Comparison of ENCODE assay signal across 12 cellular contexts in genomic region chr2:85524567-85524923, GRCh38. TPM values are rescaled to one million over a fixed set of nuclear protein-coding genes. Genes with fewer than 3 reads are reported as not detected.
DNase-seq lines count a peak whose midpoint lies in the region; ATAC-seq and TF ChIP-seq lines count a peak whose summit lies in the region.
"Had no signal": no experiment of that assay in that cellular context is flagged by ENCODE, and none has a peak within 500 bp of the region (broad histone marks: within the 10 kb centered on the region; RNA-seq: fewer than 3 reads in every experiment).

No MANE protein-coding gene starts in this region.

- no peak overlapping the region for H3K4me3 Mint-ChIP-seq in endothelial cell (ENCODE audit: unreplicated experiment)
- H3K4me3 Mint-ChIP-seq: CD4-positive, alpha-beta T cell; neural crest cell had no signal

- peak overlapping the region; percentile 13 for H3K27ac Mint-ChIP-seq in endothelial cell (ENCODE audit: unreplicated experiment)
- H3K27ac Mint-ChIP-seq: CD4-positive, alpha-beta T cell had no signal

- H3K9me3 Mint-ChIP-seq in endothelial cell (ENCODE audit: unreplicated experiment): no peaks in the 10 kb centered on the region
- H3K9me3 Mint-ChIP-seq: CD4-positive, alpha-beta T cell; neural crest cell had no signal

- peak overlapping the region; percentile 54 for H3K27ac ChIP-seq in neutrophil

- peaks cover 2% of the 10 kb centered on the region for H3K27me3 Mint-ChIP-seq in endothelial cell (ENCODE audit: unreplicated experiment)
- H3K27me3 Mint-ChIP-seq: CD4-positive, alpha-beta T cell had no signal

- no peaks in the 10 kb centered on the region for H3K36me3 ChIP-seq in neutrophil

- DNase-seq in AML-193 (lab: John Stamatoyannopoulos, UW) (peak; percentile 45 to 68), NOMO-1 (lab: John Stamatoyannopoulos, UW; ENCODE audit: unreplicated experiment in 2 of 2) (peak; percentile 60 to 70), endothelial cell (ENCODE audit: low spot score) (no peak), activated gamma-delta T cell (lab: John Stamatoyannopoulos, UW) (no peak), putamen (ENCODE audit: low spot score) (no peak)
- DNase-seq: CD4-positive, alpha-beta T cell; NK-92 treated with Interleukin-12 subunit alpha and Interleukin-12 subunit beta, amount 100 ng/mL, for 24 hours; stimulated activated naive CD4-positive, alpha-beta T cell had no signal

- ATAC-seq in GM19324 (IDR thresholded peaks at IDR 0.05; ENCODE audit: low FRiP score, unreplicated experiment): no peak
- ATAC-seq in GM21786 (IDR thresholded peaks at IDR 0.05; ENCODE audit: unreplicated experiment): no peak

- no peaks in the 10 kb centered on the region for H3K36me3 Mint-ChIP-seq in endothelial cell (ENCODE audit: low read depth, unreplicated experiment)

- H3K4me3 ChIP-seq in neutrophil (ENCODE audit: low read depth in 1 of 2, low read length in 1 of 2): no peak overlapping the region

- H3K4me1 ChIP-seq in neutrophil (ENCODE audit: control insufficient read depth in 1 of 2, insufficient read depth in 1 of 2, low read depth in 1 of 2, low read length in 1 of 2): peaks cover 24 to 27% of the 10 kb centered on the region in 2 experiments

- H3K9me3 ChIP-seq in neutrophil: no peaks in the 10 kb centered on the region

- H3K27me3 ChIP-seq in neutrophil: no peaks in the 10 kb centered on the region

- TF ChIP-seq CTCF in endothelial cell (IDR thresholded peaks at IDR 0.05; ENCODE audit: unreplicated experiment) (no peak), neutrophil (IDR thresholded peaks at IDR 0.05) (no peak)

- peaks cover 7% of the 10 kb centered on the region for H3K4me1 Mint-ChIP-seq in endothelial cell (ENCODE audit: unreplicated experiment)

RNA-seq across cellular contexts. Expression of gene MAT2A, which starts 14.4 kb away (rescaled TPM):
- 151 TPM for total RNA-seq in endothelial cell (ENCODE audit: unreplicated experiment)

RNA-seq across cellular contexts. Expression of gene GGCX, which starts 36.7 kb away (rescaled TPM):
- total RNA-seq in endothelial cell (ENCODE audit: unreplicated experiment): 145 TPM

RNA-seq across cellular contexts. Expression of gene VAMP8, which starts 52.8 kb away (rescaled TPM):
- total RNA-seq in endothelial cell (ENCODE audit: unreplicated experiment): 225 TPM

RNA-seq across cellular contexts. Expression of gene VAMP5, which starts 59.7 kb away (rescaled TPM):
- total RNA-seq in endothelial cell (ENCODE audit: unreplicated experiment): 296 TPM

Comparison
In these comparisons a context has a peak if more than half of its experiments do, and no peak if none do; other contexts are left out.
1. DNase-seq: peak in AML-193 (2 of 2) and NOMO-1 (2 of 2); none in endothelial cell (single experiment), activated gamma-delta T cell (single experiment) and putamen (single experiment).